In the genomic region with DNA sequence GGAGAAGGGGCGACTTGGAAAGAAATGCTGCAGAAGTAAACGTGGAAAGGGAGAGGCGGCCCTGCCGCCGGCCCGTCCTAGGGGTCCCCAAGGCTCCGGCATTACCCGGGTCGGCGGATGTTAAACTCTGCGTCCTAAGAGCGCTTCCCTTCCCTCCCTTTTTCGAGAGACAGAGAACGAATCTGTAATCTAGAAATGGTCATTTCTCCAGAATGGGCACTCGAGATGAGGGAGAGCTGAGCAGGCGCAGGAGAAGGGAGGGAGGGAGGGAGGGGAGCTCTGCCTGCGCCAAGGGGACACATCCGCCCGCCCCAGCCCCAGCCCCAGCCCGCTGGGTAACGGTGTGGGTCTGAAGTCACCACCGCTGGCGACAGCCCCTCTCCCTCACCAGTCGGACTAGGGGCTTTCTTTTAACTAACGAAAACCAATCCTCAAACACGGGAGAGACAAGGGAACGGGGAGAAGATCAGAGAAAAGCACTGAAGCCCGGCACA, we compare ENCODE assay signal across 8 cellular contexts. TPM values are rescaled to one million over a fixed set of nuclear protein-coding genes. Genes with fewer than 3 reads are reported as not detected.
DNase-seq lines count a peak whose midpoint lies in the region; ATAC-seq and TF ChIP-seq lines count a peak whose summit lies in the region.

No MANE protein-coding gene starts in this region.

- peak overlapping the region; percentile 100 for H3K27ac Mint-ChIP-seq in HFFc6
- peak overlapping the region; percentile 96 for H3K27ac Mint-ChIP-seq in activated naive CD8-positive, alpha-beta T cell treated with anti-CD3 and anti-CD28 coated beads for 36 hours

- H3K4me3 ChIP-seq in ACC112 (ENCODE audit: low read depth, low read length) (peak overlapping the region; percentile 87), skeletal muscle cell (ENCODE audit: low read depth, low read length) (peak overlapping the region; percentile 74)

- no peaks in the 10 kb centered on the region for H3K36me3 ChIP-seq in ACC112 (ENCODE audit: insufficient read depth, low read length)

- H2AFZ ChIP-seq in ACC112 (ENCODE audit: low read length, unreplicated experiment), result no peak overlapping the region

- no peak for TF ChIP-seq CTCF in HFFc6 (IDR thresholded peaks at IDR 0.05)

- H3K4me1 Mint-ChIP-seq in HFFc6 (ENCODE audit: low read depth), result peaks cover 39% of the 10 kb centered on the region
- H3K4me1 Mint-ChIP-seq in activated naive CD8-positive, alpha-beta T cell treated with anti-CD3 and anti-CD28 coated beads for 36 hours, result peaks cover 35% of the 10 kb centered on the region

- ATAC-seq in HG03521 (IDR thresholded peaks at IDR 0.05; ENCODE audit: unreplicated experiment), result no peak

- no peaks in the 10 kb centered on the region for H3K9me3 Mint-ChIP-seq in HFFc6
- H3K9me3 Mint-ChIP-seq in activated naive CD8-positive, alpha-beta T cell treated with anti-CD3 and anti-CD28 coated beads for 36 hours, result no peaks in the 10 kb centered on the region

- peaks cover 13% of the 10 kb centered on the region for H3K36me3 Mint-ChIP-seq in HFFc6 (ENCODE audit: low read depth)
- H3K36me3 Mint-ChIP-seq in activated naive CD8-positive, alpha-beta T cell treated with anti-CD3 and anti-CD28 coated beads for 36 hours, result peaks cover 38% of the 10 kb centered on the region

- H3K4me1 ChIP-seq in ACC112 (ENCODE audit: control insufficient read depth, insufficient read depth, low read length, unreplicated experiment), result peaks cover 32% of the 10 kb centered on the region

- peak overlapping the region; percentile 99 for H3K4me3 Mint-ChIP-seq in HFFc6
- H3K4me3 Mint-ChIP-seq in activated naive CD8-positive, alpha-beta T cell treated with anti-CD3 and anti-CD28 coated beads for 36 hours, result peak overlapping the region; percentile 100

- DNase-seq in HFFc6, result no peak
- DNase-seq in activated naive CD8-positive, alpha-beta T cell treated with anti-CD3 and anti-CD28 coated beads for 36 hours, result no peak
- peak; percentile 47 to 58 for DNase-seq in hippocampal formation (lab: John Stamatoyannopoulos, UW)
- no peak for DNase-seq in skeletal muscle cell (ENCODE audit: low read depth)
- no peak for DNase-seq in NCI-H128 (lab: John Stamatoyannopoulos, UW; ENCODE audit: unreplicated experiment)
- DNase-seq in germinal center (ENCODE audit: low spot score), result no peak

- peaks cover 65% of the 10 kb centered on the region for H3K79me2 ChIP-seq in ACC112 (ENCODE audit: control insufficient read depth, insufficient read depth, low read length, unreplicated experiment)

- no peaks in the 10 kb centered on the region for H3K27me3 ChIP-seq in ACC112 (ENCODE audit: insufficient read depth, low read length)

- peak overlapping the region; percentile 99 for H3K27ac ChIP-seq in ACC112 (ENCODE audit: low read depth, low read length)

- peaks cover 2% of the 10 kb centered on the region for H3K27me3 Mint-ChIP-seq in HFFc6 (ENCODE audit: insufficient read depth)
- no peaks in the 10 kb centered on the region for H3K27me3 Mint-ChIP-seq in activated naive CD8-positive, alpha-beta T cell treated with anti-CD3 and anti-CD28 coated beads for 36 hours

RNA-seq across cellular contexts. Expression of gene HCFC1, which starts 1.7 kb away (rescaled TPM):
- total RNA-seq in HFFc6 (2021; fragmentation: NEBNext Ultra II Directional; extraction: Animal tissue kit (Norgen Biotek cat#: 25700)), result 10 to 100 TPM; 52.1 to 62.1 (median 59.0) TPM
- 100 to 1,000 TPM; 140 to 142 TPM for total RNA-seq in activated naive CD8-positive, alpha-beta T cell treated with anti-CD3 and anti-CD28 coated beads for 36 hours

RNA-seq across cellular contexts. Expression of gene TMEM187, which starts 2.6 kb away (rescaled TPM):
- total RNA-seq in HFFc6 (2021; fragmentation: NEBNext Ultra II Directional; extraction: Animal tissue kit (Norgen Biotek cat#: 25700)), result 1 to 10 TPM; 3.1 to 8.0 (median 5.7) TPM
- total RNA-seq in activated naive CD8-positive, alpha-beta T cell treated with anti-CD3 and anti-CD28 coated beads for 36 hours, result 1 to 10 TPM; 3.4 to 6.2 TPM

RNA-seq across cellular contexts. Expression of gene RENBP, which starts 25.5 kb away (rescaled TPM):
- total RNA-seq in HFFc6 (2021; fragmentation: NEBNext Ultra II Directional; extraction: Animal tissue kit (Norgen Biotek cat#: 25700)), result under 1 TPM in 4 of 6 experiments, not detected in 2; 0.23 to 0.75 (median 0.40) TPM
- 10 to 100 TPM; 15.2 to 15.7 TPM for total RNA-seq in activated naive CD8-positive, alpha-beta T cell treated with anti-CD3 and anti-CD28 coated beads for 36 hours

RNA-seq across cellular contexts. Expression of gene NAA10, which starts 35.1 kb away (rescaled TPM):
- 100 to 1,000 TPM; 130 to 160 (median 146) TPM for total RNA-seq in HFFc6 (2021; fragmentation: NEBNext Ultra II Directional; extraction: Animal tissue kit (Norgen Biotek cat#: 25700))
- 100 to 1,000 TPM; 150 to 153 TPM for total RNA-seq in activated naive CD8-positive, alpha-beta T cell treated with anti-CD3 and anti-CD28 coated beads for 36 hours

RNA-seq across cellular contexts. Expression of gene ARHGAP4, which starts 43.9 kb away (rescaled TPM):
- total RNA-seq in HFFc6 (2021; fragmentation: NEBNext Ultra II Directional; extraction: Animal tissue kit (Norgen Biotek cat#: 25700)), result under 1 TPM; 0.18 to 0.63 (median 0.48) TPM
- total RNA-seq in activated naive CD8-positive, alpha-beta T cell treated with anti-CD3 and anti-CD28 coated beads for 36 hours, result 100 to 1,000 TPM; 112 to 123 TPM

Comparison
In these comparisons a context has a peak if more than half of its experiments do, and no peak if none do; other contexts are left out.
1. DNase-seq: peak in hippocampal formation (2 of 2); none in HFFc6 (single experiment), activated naive CD8-positive, alpha-beta T cell treated with anti-CD3 and anti-CD28 coated beads for 36 hours (single experiment), skeletal muscle cell (single experiment), NCI-H128 (single experiment) and germinal center (single experiment).
2. RNA of gene RENBP, which starts 25.5 kb away (total RNA-seq): 15.2 to 15.7 TPM in activated naive CD8-positive, alpha-beta T cell treated with anti-CD3 and anti-CD28 coated beads for 36 hours; 0.23 to 0.75 TPM in HFFc6; every median in the first group is over 4 times any median in the second.